ENCODE assay signal across 1 cellular context in the genomic region with DNA sequence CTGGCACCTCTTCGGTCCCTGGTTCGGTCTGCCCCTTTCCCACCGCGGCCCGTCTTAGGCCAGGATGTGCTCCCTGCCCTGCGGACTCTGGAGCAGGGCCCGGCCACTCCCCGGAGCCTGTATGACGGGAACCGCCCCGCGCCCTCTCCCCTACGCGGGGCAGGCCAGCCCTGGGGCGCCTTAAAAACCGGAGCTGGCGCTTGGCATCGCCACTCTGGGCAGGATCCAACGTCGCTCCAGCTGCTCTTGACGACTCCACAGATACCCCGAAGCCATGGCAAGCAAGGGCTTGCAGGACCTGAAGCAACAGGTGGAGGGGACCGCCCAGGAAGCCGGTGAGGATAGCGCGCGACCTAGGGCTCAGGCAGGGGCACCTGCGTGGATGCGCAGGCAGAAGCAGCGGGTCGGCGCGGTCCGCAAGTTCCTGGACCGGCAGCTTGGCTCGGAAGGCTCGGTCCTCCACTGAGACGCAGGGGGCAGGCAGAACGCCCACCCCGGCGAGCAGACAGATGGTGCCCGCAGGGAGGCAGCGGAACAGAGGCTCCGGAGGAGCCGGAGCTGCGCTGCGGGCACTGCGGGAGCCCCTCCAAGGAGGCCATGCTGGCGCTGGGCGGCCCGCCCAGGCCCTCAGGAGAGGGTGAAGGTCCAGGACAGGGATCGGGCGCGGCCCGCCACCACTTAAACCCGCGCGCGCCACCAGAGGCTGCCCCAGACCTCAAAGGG.
TF ChIP-seq lines count a peak whose summit lies in the region.

A gene (plus strand): TSS at position 212 of the 723 bp plus-strand sequence. CDS start 63 bp downstream, at position 275.

TF ChIP-seq in IMR-90, 13 proteins besides CTCF, POLR2A, EP300 and RAD21:
- TF ChIP-seq, protein P1, sequence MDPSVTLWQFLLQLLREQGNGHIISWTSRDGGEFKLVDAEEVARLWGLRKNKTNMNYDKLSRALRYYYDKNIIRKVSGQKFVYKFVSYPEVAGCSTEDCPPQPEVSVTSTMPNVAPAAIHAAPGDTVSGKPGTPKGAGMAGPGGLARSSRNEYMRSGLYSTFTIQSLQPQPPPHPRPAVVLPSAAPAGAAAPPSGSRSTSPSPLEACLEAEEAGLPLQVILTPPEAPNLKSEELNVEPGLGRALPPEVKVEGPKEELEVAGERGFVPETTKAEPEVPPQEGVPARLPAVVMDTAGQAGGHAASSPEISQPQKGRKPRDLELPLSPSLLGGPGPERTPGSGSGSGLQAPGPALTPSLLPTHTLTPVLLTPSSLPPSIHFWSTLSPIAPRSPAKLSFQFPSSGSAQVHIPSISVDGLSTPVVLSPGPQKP (IDR thresholded peaks at IDR 0.05; ENCODE audit: borderline replicate concordance, low read depth, low read length) = no peak
- no peak for TF ChIP-seq MXI1 (IDR thresholded peaks at IDR 0.05; ENCODE audit: borderline replicate concordance, low read depth, low read length)
- TF ChIP-seq, protein P2, sequence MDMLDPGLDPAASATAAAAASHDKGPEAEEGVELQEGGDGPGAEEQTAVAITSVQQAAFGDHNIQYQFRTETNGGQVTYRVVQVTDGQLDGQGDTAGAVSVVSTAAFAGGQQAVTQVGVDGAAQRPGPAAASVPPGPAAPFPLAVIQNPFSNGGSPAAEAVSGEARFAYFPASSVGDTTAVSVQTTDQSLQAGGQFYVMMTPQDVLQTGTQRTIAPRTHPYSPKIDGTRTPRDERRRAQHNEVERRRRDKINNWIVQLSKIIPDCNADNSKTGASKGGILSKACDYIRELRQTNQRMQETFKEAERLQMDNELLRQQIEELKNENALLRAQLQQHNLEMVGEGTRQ (IDR thresholded peaks at IDR 0.05; ENCODE audit: low read depth, low read length) = no peak
- TF ChIP-seq MAFK (IDR thresholded peaks at IDR 0.05; ENCODE audit: low read depth, low read length) = no peak
- no peak for TF ChIP-seq SMC3 (IDR thresholded peaks at IDR 0.05; ENCODE audit: low read depth, low read length)
- no peak for TF ChIP-seq NFE2L2 (IDR thresholded peaks at IDR 0.05; ENCODE audit: low read depth, low read length)
- no peak for TF ChIP-seq BHLHE40 (IDR thresholded peaks at IDR 0.05; ENCODE audit: low read depth, low read length)
- TF ChIP-seq CHD1 (IDR thresholded peaks at IDR 0.05; ENCODE audit: low read depth, low read length) = no peak
- TF ChIP-seq RCOR1 (IDR thresholded peaks at IDR 0.05; ENCODE audit: insufficient replicate concordance, low read length) = no peak
- no peak for TF ChIP-seq CEBPB (IDR thresholded peaks at IDR 0.05; ENCODE audit: low read depth, low read length)
